Comparison of ENCODE assay signal across 13 cellular contexts in genomic region chr2:8636691-8637636, GRCh38. TPM values are rescaled to one million over a fixed set of nuclear protein-coding genes. Genes with fewer than 3 reads are reported as not detected.
A peak's percentile ranks its signal among the peaks of the same experiment; 100 is the strongest.
DNase-seq lines count a peak whose midpoint lies in the region; ATAC-seq and TF ChIP-seq lines count a peak whose summit lies in the region.
"Had no signal": no experiment of that assay in that cellular context is flagged by ENCODE, and none has a peak within 500 bp of the region (broad histone marks: within the 10 kb centered on the region; RNA-seq: fewer than 3 reads in every experiment).

No MANE protein-coding gene starts in this region.

- H2AFZ ChIP-seq in neural cell (ENCODE audit: low read depth, low read length) = peak overlapping the region; percentile 35

- TF ChIP-seq CTCF in fibroblast of pulmonary artery (IDR thresholded peaks at IDR 0.05; ENCODE audit: low read length, missing control alignments) = no peak
- no peak for TF ChIP-seq CTCF in neural cell (IDR thresholded peaks at IDR 0.05; ENCODE audit: poor library complexity, severe bottlenecking)

- ATAC-seq in GM18517 (IDR thresholded peaks at IDR 0.05; ENCODE audit: unreplicated experiment) (no peak), HG03135 (IDR thresholded peaks at IDR 0.05; ENCODE audit: unreplicated experiment) (no peak)
- ATAC-seq: left colon had no signal

- no peaks in the 10 kb centered on the region for H4K20me1 ChIP-seq in neural cell (ENCODE audit: insufficient read depth)
- H4K20me1 ChIP-seq: BLaER1 treated with 17β-estradiol and CSF1 and Interleukin-3, amounts not matched to agents 10 nM and 100 nM had no signal

- H3K27me3 ChIP-seq in neural cell (ENCODE audit: insufficient read depth, low read depth, low read length) = peaks cover 5% of the 10 kb centered on the region
- H3K27me3 ChIP-seq: BLaER1 treated with 17β-estradiol and CSF1 and Interleukin-3, amounts not matched to agents 10 nM and 100 nM had no signal

- peaks cover 5% of the 10 kb centered on the region for H3F3A ChIP-seq in neural cell (ENCODE audit: insufficient read depth, low read length, poor library complexity, severe bottlenecking)

- H3K4me2 ChIP-seq in neural cell (ENCODE audit: low read length) = no peak overlapping the region
- H3K4me2 ChIP-seq: BLaER1 treated with 17β-estradiol and CSF1 and Interleukin-3, amounts not matched to agents 10 nM and 100 nM had no signal

- H3K79me2 ChIP-seq in neural cell (replicated peaks; ENCODE audit: insufficient read depth, low read length) = no peaks in the 10 kb centered on the region

- no peak overlapping the region for H3K9ac ChIP-seq in neural cell (ENCODE audit: low read length)
- H3K9ac ChIP-seq: BLaER1 treated with 17β-estradiol and CSF1 and Interleukin-3, amounts not matched to agents 10 nM and 100 nM had no signal

- no peaks in the 10 kb centered on the region for H3K9me2 ChIP-seq in neural cell (ENCODE audit: insufficient read depth, low read length)

- DNase-seq in AG08395 (ENCODE audit: low spot score) (peak; percentile 29), NCI-H226 (peak; percentile 86), fibroblast of pulmonary artery (ENCODE audit: low read depth) (peak; percentile 70), NAMALWA (ENCODE audit: low spot score) (no peak), NCI-H146 (lab: John Stamatoyannopoulos, UW) (no peak)
- DNase-seq: activated effector memory CD4-positive, alpha-beta T cell treated with anti-CD3 and anti-CD28 coated beads, Interleukin-2, amount 50 U/mL, for 16 hours; OCI-M1 had no signal

- TF ChIP-seq RAD21 in neural cell (conservative IDR thresholded peaks at IDR 0.05) = no peak

- no peaks in the 10 kb centered on the region for H3K36me3 ChIP-seq in neural cell (ENCODE audit: insufficient read depth, low read length)
- H3K36me3 ChIP-seq: BLaER1 treated with 17β-estradiol and CSF1 and Interleukin-3, amounts not matched to agents 10 nM and 100 nM had no signal

- no peak overlapping the region for H3K4me3 ChIP-seq in fibroblast of pulmonary artery (replicated peaks; ENCODE audit: low read depth, low read length)
- H3K4me3 ChIP-seq in neural cell (ENCODE audit: low read length) = no peak overlapping the region
- H3K4me3 ChIP-seq: BLaER1 treated with 17β-estradiol and CSF1 and Interleukin-3, amounts not matched to agents 10 nM and 100 nM had no signal

- no peak overlapping the region for H3K27ac ChIP-seq in neural cell (ENCODE audit: low read length)
- H3K27ac ChIP-seq: BLaER1 treated with 17β-estradiol and CSF1 and Interleukin-3, amounts not matched to agents 10 nM and 100 nM; VCaP had no signal

- no peak for TF ChIP-seq EP300 in neural cell (conservative IDR thresholded peaks at IDR 0.05; ENCODE audit: poor library complexity, severe bottlenecking)

- H3K9me3 ChIP-seq in neural cell (ENCODE audit: low read length) = no peaks in the 10 kb centered on the region
- H3K9me3 ChIP-seq: BLaER1 treated with 17β-estradiol and CSF1 and Interleukin-3, amounts not matched to agents 10 nM and 100 nM had no signal

TF ChIP-seq in neural cell, 6 proteins besides CTCF, POLR2A, EP300 and RAD21:
- TF ChIP-seq SMC3 (conservative IDR thresholded peaks at IDR 0.05; ENCODE audit: poor library complexity) = no peak
- TF ChIP-seq POLR2AphosphoS5 (IDR thresholded peaks at IDR 0.05) = no peak
- no peak for TF ChIP-seq EZH2 (IDR thresholded peaks at IDR 0.05; ENCODE audit: borderline replicate concordance, insufficient read depth, low read length, poor library complexity, severe bottlenecking)
- TF ChIP-seq TAF1 (IDR thresholded peaks at IDR 0.05; ENCODE audit: low read depth) = no peak
- TF ChIP-seq REST (IDR thresholded peaks at IDR 0.05; ENCODE audit: borderline replicate concordance) = no peak
- no peak for TF ChIP-seq MXI1 (conservative IDR thresholded peaks at IDR 0.05; ENCODE audit: poor library complexity, severe bottlenecking)

RNA-seq across cellular contexts. Expression of gene ID2, which starts 44.9 kb away (rescaled TPM):
- 61.5 and 71.6 TPM in 2 replicates for polyA plus RNA-seq in neural cell
- 28.5 and 31.6 TPM in 2 replicates for polyA minus RNA-seq in neural cell

Comparison
In these comparisons a context has a peak if more than half of its experiments do, and no peak if none do; other contexts are left out.
1. DNase-seq: peak in AG08395 (single experiment), NCI-H226 (single experiment) and fibroblast of pulmonary artery (single experiment); none in NAMALWA (single experiment) and NCI-H146 (single experiment).